8 cellular contexts compared by ENCODE assay signal in the genomic region with DNA sequence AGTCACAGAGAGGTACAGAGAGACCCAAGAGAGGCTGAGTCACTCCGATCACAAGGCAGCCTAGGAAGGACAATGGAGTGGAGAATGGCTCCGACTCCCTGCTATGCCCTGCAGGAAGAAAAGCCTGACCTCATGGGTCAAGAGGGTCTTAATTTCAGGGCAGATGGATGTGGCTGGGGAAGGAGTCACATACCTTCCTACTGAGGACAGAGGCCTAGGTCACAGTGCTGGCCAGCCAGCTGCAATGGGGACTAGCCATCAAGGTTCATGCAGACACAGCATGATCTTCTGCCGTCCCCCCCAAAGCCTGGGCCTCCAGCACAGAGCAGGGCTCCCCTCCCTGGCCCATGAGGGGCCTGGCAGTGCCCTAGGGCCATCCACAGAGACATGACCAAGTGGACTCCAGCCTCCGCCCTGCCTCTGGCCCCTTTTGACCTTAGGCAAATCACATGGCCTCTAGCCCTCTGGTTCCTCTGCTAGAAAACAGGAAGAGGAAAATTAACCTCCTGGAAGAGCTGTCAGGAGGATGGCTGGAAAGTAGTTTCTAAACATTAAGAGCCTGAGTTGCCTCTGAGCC. TPM values are rescaled to one million over a fixed set of nuclear protein-coding genes. Genes with fewer than 3 reads are reported as not detected.
DNase-seq lines count a peak whose midpoint lies in the region; ATAC-seq, FAIRE-seq and TF ChIP-seq lines count a peak whose summit lies in the region.

No MANE protein-coding gene starts in this region.

- peak overlapping the region; percentile 66 to 88 for H3K27ac Mint-ChIP-seq in natural killer cell treated with Interleukin-12 subunit alpha and Interleukin-12 subunit beta and Interleukin-15 and Interleukin-18, amount 100 ng/mL, for 72 hours
- no peak overlapping the region for H3K27ac Mint-ChIP-seq in stimulated activated naive B cell treated with anti-CD40 and anti-IgM and Interleukin-4, amounts not matched to agents 10 μg/mL and 1 μg/mL and 100 μg/mL, for 72 hours

- H4K20me1 ChIP-seq in BLaER1 treated with 17β-estradiol and CSF1 and Interleukin-3, amounts not matched to agents 10 nM and 100 nM = peaks cover 0 to 41% (median 30%) of the 10 kb centered on the region in 11 experiments; a peak in 12 of 22 replicates

- no peaks in the 10 kb centered on the region for H3K9me3 ChIP-seq in BLaER1 treated with 17β-estradiol and CSF1 and Interleukin-3, amounts not matched to agents 10 nM and 100 nM (replicated peaks in 1 of 11)
- H3K9me3 ChIP-seq in NT2/D1 (ENCODE audit: insufficient read depth, low read length) = no peaks in the 10 kb centered on the region
- no peaks in the 10 kb centered on the region for H3K9me3 ChIP-seq in effector memory CD4-positive, alpha-beta T cell (ENCODE audit: control insufficient read depth, low read length)

- peak overlapping the region; percentile 100 for H3K4me3 Mint-ChIP-seq in natural killer cell treated with Interleukin-12 subunit alpha and Interleukin-12 subunit beta and Interleukin-15 and Interleukin-18, amount 100 ng/mL, for 72 hours
- peak overlapping the region in 1 of 2 donors; percentile 36 for H3K4me3 Mint-ChIP-seq in stimulated activated naive B cell treated with anti-CD40 and anti-IgM and Interleukin-4, amounts not matched to agents 10 μg/mL and 1 μg/mL and 100 μg/mL, for 72 hours

- peak overlapping the region; percentile 94 to 100 (median 97) for H3K4me2 ChIP-seq in BLaER1 treated with 17β-estradiol and CSF1 and Interleukin-3, amounts not matched to agents 10 nM and 100 nM

- H3K27me3 ChIP-seq in BLaER1 treated with 17β-estradiol and CSF1 and Interleukin-3, amounts not matched to agents 10 nM and 100 nM = no peaks in the 10 kb centered on the region
- no peaks in the 10 kb centered on the region for H3K27me3 ChIP-seq in NT2/D1 (ENCODE audit: insufficient read depth, insufficient read length)
- no peaks in the 10 kb centered on the region for H3K27me3 ChIP-seq in effector memory CD4-positive, alpha-beta T cell (replicated peaks; ENCODE audit: control insufficient read depth, insufficient read depth, low read length, poor library complexity, severe bottlenecking)

- no peaks in the 10 kb centered on the region for H3K9me3 Mint-ChIP-seq in natural killer cell treated with Interleukin-12 subunit alpha and Interleukin-12 subunit beta and Interleukin-15 and Interleukin-18, amount 100 ng/mL, for 72 hours
- H3K9me3 Mint-ChIP-seq in stimulated activated naive B cell treated with anti-CD40 and anti-IgM and Interleukin-4, amounts not matched to agents 10 μg/mL and 1 μg/mL and 100 μg/mL, for 72 hours = no peaks in the 10 kb centered on the region

- POLR2A ChIA-PET in GM10248 (lab: Yijun Ruan, JAX) = no interaction called here

- peaks cover 72 to 78% of the 10 kb centered on the region in 2 donors for H3K4me1 Mint-ChIP-seq in natural killer cell treated with Interleukin-12 subunit alpha and Interleukin-12 subunit beta and Interleukin-15 and Interleukin-18, amount 100 ng/mL, for 72 hours (ENCODE audit: low read depth in 2 of 2)
- peaks cover 34 to 54% of the 10 kb centered on the region in 2 donors for H3K4me1 Mint-ChIP-seq in stimulated activated naive B cell treated with anti-CD40 and anti-IgM and Interleukin-4, amounts not matched to agents 10 μg/mL and 1 μg/mL and 100 μg/mL, for 72 hours

- ATAC-seq in natural killer cell treated with Interleukin-12 subunit alpha and Interleukin-12 subunit beta and Interleukin-15 and Interleukin-18, amount 100 ng/mL, for 72 hours = no peak
- no peak for ATAC-seq in stimulated activated naive B cell treated with anti-CD40 and anti-IgM and Interleukin-4, amounts not matched to agents 10 μg/mL and 1 μg/mL and 100 μg/mL, for 72 hours (replicated peaks)
- no peak for ATAC-seq in GM19324 (IDR thresholded peaks at IDR 0.05; ENCODE audit: low FRiP score, unreplicated experiment)

- H3K4me1 ChIP-seq in BLaER1 treated with 17β-estradiol and CSF1 and Interleukin-3, amounts not matched to agents 10 nM and 100 nM = peaks cover 68 to 83% (median 77%) of the 10 kb centered on the region in 10 experiments
- H3K4me1 ChIP-seq in NT2/D1 (ENCODE audit: insufficient read depth, insufficient read length) = peaks cover 34% of the 10 kb centered on the region
- H3K4me1 ChIP-seq in effector memory CD4-positive, alpha-beta T cell (ENCODE audit: control insufficient read depth, insufficient read depth, low read length, poor library complexity, severe bottlenecking) = peaks cover 42% of the 10 kb centered on the region

- peak overlapping the region; percentile 79 to 97 (median 90) for H3K27ac ChIP-seq in BLaER1 treated with 17β-estradiol and CSF1 and Interleukin-3, amounts not matched to agents 10 nM and 100 nM
- peak overlapping the region; percentile 84 for H3K27ac ChIP-seq in effector memory CD4-positive, alpha-beta T cell (ENCODE audit: insufficient read depth, low read length, poor library complexity, severe bottlenecking)

- peaks cover 0 to 28% (median 14%) of the 10 kb centered on the region in 11 experiments; a peak in 10 of 22 replicates for H3K36me3 ChIP-seq in BLaER1 treated with 17β-estradiol and CSF1 and Interleukin-3, amounts not matched to agents 10 nM and 100 nM
- peaks cover 44% of the 10 kb centered on the region for H3K36me3 ChIP-seq in NT2/D1 (ENCODE audit: insufficient read depth, insufficient read length, low read length)
- no peaks in the 10 kb centered on the region for H3K36me3 ChIP-seq in effector memory CD4-positive, alpha-beta T cell (ENCODE audit: control insufficient read depth, insufficient read depth, low read length)

- H3K27me3 Mint-ChIP-seq in natural killer cell treated with Interleukin-12 subunit alpha and Interleukin-12 subunit beta and Interleukin-15 and Interleukin-18, amount 100 ng/mL, for 72 hours = no peaks in the 10 kb centered on the region
- H3K27me3 Mint-ChIP-seq in stimulated activated naive B cell treated with anti-CD40 and anti-IgM and Interleukin-4, amounts not matched to agents 10 μg/mL and 1 μg/mL and 100 μg/mL, for 72 hours = peaks cover 13 to 16% of the 10 kb centered on the region in 2 donors

- peaks cover 5% of the 10 kb centered on the region for H3K36me3 Mint-ChIP-seq in natural killer cell treated with Interleukin-12 subunit alpha and Interleukin-12 subunit beta and Interleukin-15 and Interleukin-18, amount 100 ng/mL, for 72 hours
- no peaks in the 10 kb centered on the region for H3K36me3 Mint-ChIP-seq in stimulated activated naive B cell treated with anti-CD40 and anti-IgM and Interleukin-4, amounts not matched to agents 10 μg/mL and 1 μg/mL and 100 μg/mL, for 72 hours

- H3K4me3 ChIP-seq in BLaER1 treated with 17β-estradiol and CSF1 and Interleukin-3, amounts not matched to agents 10 nM and 100 nM = peak overlapping the region; percentile 74 to 95 (median 82)
- H3K4me3 ChIP-seq in NT2/D1 (ENCODE audit: insufficient read length, low read depth) = peak overlapping the region; percentile 90
- H3K4me3 ChIP-seq in effector memory CD4-positive, alpha-beta T cell (ENCODE audit: insufficient read depth, low read depth, low read length, poor library complexity, severe bottlenecking) = no peak overlapping the region

- no peak for TF ChIP-seq CTCF in GM10248 (IDR thresholded peaks at IDR 0.05; ENCODE audit: control extremely low read depth, extremely low read depth, low read depth, missing control alignments)

- FAIRE-seq in RCC 7860 (lab: Jason Lieb, UNC) = no peak

- DNase-seq in NT2/D1 (ENCODE audit: low read depth, low spot score) = no peak
- no peak for DNase-seq in effector memory CD4-positive, alpha-beta T cell
- DNase-seq in natural killer cell treated with Interleukin-12 subunit alpha and Interleukin-12 subunit beta and Interleukin-15 and Interleukin-18, amount 100 ng/mL, for 72 hours (ENCODE audit: low spot score) = peak; percentile 35
- no peak for DNase-seq in GM10248 (ENCODE audit: extremely low spot score)
- no peak for DNase-seq in stimulated activated naive B cell treated with anti-CD40 and anti-IgM and Interleukin-4, amounts not matched to agents 10 μg/mL and 1 μg/mL and 100 μg/mL, for 72 hours
- no peak for DNase-seq in RCC 7860 (ENCODE audit: low spot score)

- CTCF ChIA-PET in GM10248 (lab: Yijun Ruan, JAX) = interaction anchor here (1.4 to 2.2 kb wide), 3 partner anchors 9 to 145 kb away, joined by 4 to 5 read pairs (median 5); no protein-coding TSS in a partner anchor

- H3K9ac ChIP-seq in BLaER1 treated with 17β-estradiol and CSF1 and Interleukin-3, amounts not matched to agents 10 nM and 100 nM = peak overlapping the region; percentile 88 to 93 (median 90)
- peak overlapping the region; percentile 90 for H3K9ac ChIP-seq in NT2/D1 (ENCODE audit: insufficient read length, low read depth)

RNA-seq across cellular contexts. Expression of a gene that starts 1.8 kb away (rescaled TPM):
- 10 to 100 TPM; 47.8 to 54.5 TPM for total RNA-seq in natural killer cell treated with Interleukin-12 subunit alpha and Interleukin-12 subunit beta and Interleukin-15 and Interleukin-18, amount 100 ng/mL, for 72 hours

RNA-seq across cellular contexts. Expression of a gene that starts 49.7 kb away (rescaled TPM):
- 1,000 to 10,000 TPM; 2,083 to 2,343 TPM for total RNA-seq in natural killer cell treated with Interleukin-12 subunit alpha and Interleukin-12 subunit beta and Interleukin-15 and Interleukin-18, amount 100 ng/mL, for 72 hours
